Comparison of ENCODE assay signal across 8 cellular contexts in the genomic region with DNA sequence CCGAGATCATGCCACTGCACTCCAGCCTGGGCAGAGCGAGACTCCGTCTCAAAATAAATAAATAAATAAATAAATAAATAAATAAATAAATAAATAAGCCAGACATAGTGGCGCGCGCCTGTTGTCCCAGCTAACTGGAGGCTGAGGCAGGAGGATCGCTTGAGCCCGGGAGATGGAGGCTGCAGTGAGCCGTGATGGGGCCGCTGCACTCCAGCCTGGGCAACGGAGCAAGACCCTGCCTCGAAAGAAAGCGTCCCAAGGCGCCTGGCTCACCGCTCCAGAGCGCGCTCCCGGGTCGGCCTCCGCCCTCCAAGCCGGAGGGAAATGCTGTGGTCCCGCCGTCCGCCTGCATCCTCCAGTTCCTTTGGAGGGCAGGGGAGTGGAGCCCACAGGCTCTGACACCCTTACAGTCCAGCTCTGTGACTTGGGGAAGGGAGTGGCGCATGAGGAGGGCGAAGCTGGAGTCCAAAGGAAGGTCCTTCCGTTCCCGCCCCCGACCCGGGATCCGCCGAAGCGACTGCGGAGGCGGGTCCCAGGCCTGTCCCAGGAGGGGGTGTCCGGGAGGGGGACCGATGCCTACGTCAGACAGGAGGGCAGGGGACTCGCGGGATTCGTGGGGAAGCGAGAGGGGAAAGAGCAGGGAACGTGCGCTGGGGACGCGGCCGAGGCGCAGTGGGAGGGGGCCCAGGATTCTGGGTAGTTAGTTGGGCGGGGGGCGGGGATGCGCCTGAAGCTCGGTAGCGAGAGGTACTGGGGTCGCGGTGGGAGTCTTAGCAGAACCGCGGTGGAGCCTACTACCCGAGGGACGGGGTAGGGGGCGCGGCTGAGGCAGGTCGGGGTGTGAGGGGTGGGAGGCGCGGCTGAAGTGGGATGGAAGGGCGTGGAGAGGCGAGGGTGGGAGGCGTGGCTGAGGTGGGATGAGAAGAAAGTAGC. TPM values are rescaled to one million over a fixed set of nuclear protein-coding genes. Genes with fewer than 3 reads are reported as not detected.
DNase-seq lines count a peak whose midpoint lies in the region; ATAC-seq and TF ChIP-seq lines count a peak whose summit lies in the region.

No MANE protein-coding gene starts in this region.

- no peaks in the 10 kb centered on the region for H3K4me1 Mint-ChIP-seq in Calu3 (ENCODE audit: low read depth, unreplicated experiment)

- DNase-seq in Calu3, result peak; percentile 20
- peak in 2 of 4 donors; percentile 37 to 46 for DNase-seq in body of pancreas
- no peak for DNase-seq in kidney epithelial cell (ENCODE audit: low read depth)
- DNase-seq in HPDE6-E6E7 (ENCODE audit: extremely low spot score), result no peak
- no peak for DNase-seq in NCI-H187 (lab: John Stamatoyannopoulos, UW)

- intact Hi-C loops in Calu3 (cut with micrococcal nuclease; ENCODE audit: unreplicated experiment), result no loop called here
- intact Hi-C loops in body of pancreas (cut with DNase I), result no loop called here

- H3K4me3 ChIP-seq in body of pancreas (peak overlapping the region; percentile 13 to 41), kidney epithelial cell (ENCODE audit: low read depth, low read length) (peak overlapping the region; percentile 48), stomach smooth muscle (ENCODE audit: low read length in 2 of 2) (peak overlapping the region; percentile 71 to 73)

- H3K4me3 Mint-ChIP-seq in Calu3 (ENCODE audit: low read depth, unreplicated experiment), result peak overlapping the region; percentile 64

- H3K36me3 Mint-ChIP-seq in Calu3 (ENCODE audit: insufficient read depth, unreplicated experiment), result peaks cover 6% of the 10 kb centered on the region

- H3K4me1 ChIP-seq in body of pancreas, result peaks cover 13% of the 10 kb centered on the region
- peaks cover 11% of the 10 kb centered on the region for H3K4me1 ChIP-seq in stomach smooth muscle (ENCODE audit: control insufficient read depth, insufficient read depth, low read length)

- peak overlapping the region; percentile 36 to 44 for H3K9ac ChIP-seq in stomach smooth muscle (ENCODE audit: low read length in 2 of 2)

- H3K27ac Mint-ChIP-seq in Calu3 (ENCODE audit: unreplicated experiment), result no peak overlapping the region

- TF ChIP-seq CTCF in Calu3 (IDR thresholded peaks at IDR 0.05; ENCODE audit: unreplicated experiment), result no peak
- TF ChIP-seq CTCF in body of pancreas (IDR thresholded peaks at IDR 0.05), result no peak
- TF ChIP-seq CTCF in kidney epithelial cell (IDR thresholded peaks at IDR 0.05; ENCODE audit: insufficient read depth, low read length, poor library complexity, severe bottlenecking), result no peak

- H3K27ac ChIP-seq in body of pancreas (peak overlapping the region in 2 of 4 donors; percentile 6 to 31), stomach smooth muscle (ENCODE audit: low read length) (no peak overlapping the region)

- ATAC-seq in body of pancreas (peak; percentile 61), HG03378 (IDR thresholded peaks at IDR 0.05; ENCODE audit: unreplicated experiment) (no peak)

- no peaks in the 10 kb centered on the region for H3K9me3 ChIP-seq in body of pancreas
- no peaks in the 10 kb centered on the region for H3K9me3 ChIP-seq in stomach smooth muscle (ENCODE audit: control insufficient read depth in 2 of 2, low read length in 2 of 2)

- H3K36me3 ChIP-seq in body of pancreas (replicated peaks in 1 of 2; ENCODE audit: insufficient read depth in 1 of 2, low read depth in 2 of 2) (no peaks in the 10 kb centered on the region), kidney epithelial cell (ENCODE audit: control insufficient read depth, insufficient read depth, low read length) (no peaks in the 10 kb centered on the region), stomach smooth muscle (ENCODE audit: control insufficient read depth in 2 of 2, insufficient read depth in 2 of 2, low read length in 2 of 2) (no peaks in the 10 kb centered on the region)

- TF ChIP-seq EP300 in Ishikawa (IDR thresholded peaks at IDR 0.05; ENCODE audit: borderline replicate concordance), result no peak

- CTCF ChIA-PET in Calu3 (lab: Charles Lee), result interaction anchor here (0.8 kb wide), 1 partner anchor 43 kb away, joined by 5 read pairs; no protein-coding TSS in a partner anchor

- BruUV-seq in Calu3 (replicated peaks; lab: Mats Ljungman, UMichigan), result no TSS peak

- no peaks in the 10 kb centered on the region for H3K27me3 ChIP-seq in body of pancreas
- no peaks in the 10 kb centered on the region for H3K27me3 ChIP-seq in kidney epithelial cell (ENCODE audit: control insufficient read depth, insufficient read depth, low read length)
- H3K27me3 ChIP-seq in stomach smooth muscle (ENCODE audit: control insufficient read depth in 1 of 2, insufficient read depth in 2 of 2, low read length in 2 of 2), result peaks cover 5 to 11% of the 10 kb centered on the region in 2 donors

- 7 to 10% methylated on average over 52 to 66 of the region's 67 CpGs for WGBS in body of pancreas, 2 donors

- TF ChIP-seq RAD21 in Ishikawa (IDR thresholded peaks at IDR 0.05; ENCODE audit: low read depth), result no peak

- H3K9me3 Mint-ChIP-seq in Calu3 (ENCODE audit: low read depth, unreplicated experiment), result no peaks in the 10 kb centered on the region

- TF ChIP-seq POLR2A in body of pancreas (IDR thresholded peaks at IDR 0.05), result peak in 1 of 3 donors; percentile 10

- no peaks in the 10 kb centered on the region for H3K27me3 Mint-ChIP-seq in Calu3 (ENCODE audit: unreplicated experiment)

TF ChIP-seq in Ishikawa, 13 proteins besides CTCF, POLR2A, EP300 and RAD21:
- TF ChIP-seq YY1 (IDR thresholded peaks at IDR 0.05; ENCODE audit: low read depth), result no peak
- TF ChIP-seq ZBTB7A (IDR thresholded peaks at IDR 0.05; ENCODE audit: low read depth), result peak; percentile 67; the same call in 1 of the 2 replicates
- TF ChIP-seq EGR1 (IDR thresholded peaks at IDR 0.05), result peak; percentile 54

RNA-seq across cellular contexts. Expression of a gene that starts 8.4 kb away (rescaled TPM):
- total RNA-seq in Calu3 (2022) (0.87 and 1.0 TPM in 2 replicates), body of pancreas (10 to 100 TPM in 1 of 2 donors, 1 to 10 TPM in 1; 4.7 to 30.7 TPM), kidney epithelial cell (2.6 and 3.8 TPM in 2 replicates)

RNA-seq across cellular contexts. Expression of a gene that starts 26.1 kb away (rescaled TPM):
- 973 and 1,004 TPM in 2 replicates for total RNA-seq in Calu3 (2022)
- total RNA-seq in body of pancreas, result 100 to 1,000 TPM; 450 to 486 TPM
- 820 and 911 TPM in 2 replicates for total RNA-seq in kidney epithelial cell

RNA-seq across cellular contexts. Expression of a gene that starts 53.7 kb away (rescaled TPM):
- total RNA-seq in Calu3 (2022) (49.9 and 58.0 TPM in 2 replicates), body of pancreas (10 to 100 TPM; 13.7 to 77.8 TPM), kidney epithelial cell (42.6 and 68.4 TPM in 2 replicates)
